ENCODE assay signal across 8 cellular contexts in the genomic region with DNA sequence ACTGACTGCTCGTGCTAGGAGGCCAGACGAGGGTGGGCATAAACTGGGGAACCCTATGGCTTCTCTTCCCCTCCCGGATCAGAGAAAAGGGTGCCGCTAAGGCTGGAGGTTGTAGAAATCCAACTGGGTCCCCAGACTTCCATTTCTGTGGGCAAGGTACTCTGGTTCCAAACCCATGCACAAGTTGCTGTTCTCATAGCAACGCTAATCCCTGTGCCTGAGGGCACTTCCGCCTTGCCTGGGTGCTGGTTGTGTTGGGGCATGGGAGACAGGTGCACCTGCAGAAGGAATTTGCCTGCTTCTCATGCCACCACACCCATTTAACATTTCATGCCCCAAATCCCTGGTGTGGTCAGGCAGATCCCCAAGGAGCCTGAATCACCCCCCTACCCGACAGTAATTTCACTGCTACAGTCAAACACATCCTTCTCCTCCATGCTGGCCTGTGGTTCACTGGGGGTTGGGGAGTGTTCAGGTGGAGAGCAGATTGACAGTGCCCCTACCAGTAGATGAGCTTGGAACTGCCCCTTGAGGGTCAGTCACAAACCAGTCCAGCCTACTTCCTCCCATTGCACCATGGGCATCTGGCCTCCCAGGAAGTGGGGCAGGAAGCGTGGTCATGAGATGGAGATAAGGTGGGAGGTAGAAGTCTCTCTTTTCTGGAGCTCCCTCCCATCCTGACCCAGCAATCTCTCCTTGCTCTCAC. TPM values are rescaled to one million over a fixed set of nuclear protein-coding genes. Genes with fewer than 3 reads are reported as not detected.
DNase-seq lines count a peak whose midpoint lies in the region; ATAC-seq, FAIRE-seq and TF ChIP-seq lines count a peak whose summit lies in the region.

No MANE protein-coding gene starts in this region.

- no peaks in the 10 kb centered on the region for H3K27me3 ChIP-seq in CD8-positive, alpha-beta T cell (ENCODE audit: insufficient read depth, low read length)
- H3K27me3 ChIP-seq in GM23248 (replicated peaks; ENCODE audit: insufficient read depth), result no peaks in the 10 kb centered on the region
- H3K27me3 ChIP-seq in GM12878 (replicated peaks in 1 of 2; ENCODE audit: control insufficient read depth in 2 of 2, insufficient read depth in 2 of 2, low read length in 1 of 2), result no peaks in the 10 kb centered on the region

- H3K9me3 ChIP-seq in CD8-positive, alpha-beta T cell (ENCODE audit: low read length), result no peaks in the 10 kb centered on the region
- H3K9me3 ChIP-seq in GM23248 (ENCODE audit: low read depth), result no peaks in the 10 kb centered on the region
- no peaks in the 10 kb centered on the region for H3K9me3 ChIP-seq in OCI-LY7 (ENCODE audit: low read length)
- H3K9me3 ChIP-seq in GM12878 (replicated peaks; ENCODE audit: control insufficient read depth, insufficient read depth, low read length), result no peaks in the 10 kb centered on the region

- TF ChIP-seq RAD21 in GM12878 (IDR thresholded peaks at IDR 0.05; ENCODE audit: insufficient read depth, low read depth, low read length), result no peak

- H3K27ac Mint-ChIP-seq in CD8-positive, alpha-beta T cell, result peak overlapping the region; percentile 88
- H3K27ac Mint-ChIP-seq in stimulated activated naive CD8-positive, alpha-beta T cell treated with anti-CD3 and anti-CD28 coated beads, Interleukin-15, Interleukin-2, amounts not matched to agents 100 ng/mL and 50 ng/mL, for 24 hours, result peak overlapping the region; percentile 83

- CTCF ChIA-PET in CD8-positive, alpha-beta T cell (lab: Charles Lee), result interaction anchor here (1.2 to 3.3 kb wide), 2 partner anchors 11 to 14 kb away, joined by 3 to 15 read pairs; a partner anchor contains a TSS
- CTCF ChIA-PET in OCI-LY7 (lab: Charles Lee; ENCODE audit: unreplicated experiment) (interaction anchor here (1.4 kb wide), 1 partner anchor 13 kb away, joined by 7 read pairs; a partner anchor contains a TSS), GM12878 (lab: Yijun Ruan, JAX) (interaction anchor here (0.8 to 1.9 kb wide), 10 partner anchors 9 to 216 kb away, joined by 3 to 10 read pairs (median 3); a partner anchor contains a TSS)

- ATAC-seq in CD8-positive, alpha-beta T cell, result peak; percentile 27
- peak; percentile 44 for ATAC-seq in GM12878
- no peak for ATAC-seq in GM18498 (IDR thresholded peaks at IDR 0.05; ENCODE audit: unreplicated experiment)
- ATAC-seq in omental fat pad (ENCODE audit: low FRiP score), result no peak

- H3K9me3 Mint-ChIP-seq in CD8-positive, alpha-beta T cell, result no peaks in the 10 kb centered on the region
- H3K9me3 Mint-ChIP-seq in stimulated activated naive CD8-positive, alpha-beta T cell treated with anti-CD3 and anti-CD28 coated beads, Interleukin-15, Interleukin-2, amounts not matched to agents 100 ng/mL and 50 ng/mL, for 24 hours, result no peaks in the 10 kb centered on the region

- peaks cover 37% of the 10 kb centered on the region for H3K36me3 Mint-ChIP-seq in CD8-positive, alpha-beta T cell
- H3K36me3 Mint-ChIP-seq in stimulated activated naive CD8-positive, alpha-beta T cell treated with anti-CD3 and anti-CD28 coated beads, Interleukin-15, Interleukin-2, amounts not matched to agents 100 ng/mL and 50 ng/mL, for 24 hours (ENCODE audit: low read depth), result peaks cover 29% of the 10 kb centered on the region

- POLR2A ChIA-PET in CD8-positive, alpha-beta T cell (lab: Charles Lee), result interaction anchor here (0.7 to 5.0 kb wide), 6 partner anchors 10 to 175 kb away, joined by 4 to 44 read pairs (median 6); a partner anchor contains a TSS
- POLR2A ChIA-PET in OCI-LY7 (lab: Charles Lee) (interaction anchor here (0.5 to 4.0 kb wide), 6 partner anchors 10 to 1100 kb away, joined by 3 to 41 read pairs (median 6); a partner anchor contains a TSS), GM12878 (lab: Charles Lee) (interaction anchor here (0.5 to 7.2 kb wide), 9 partner anchors 13 to 98 kb away, joined by 3 to 76 read pairs (median 4); a partner anchor contains a TSS)

- no peak for TF ChIP-seq EP300 in GM12878 (IDR thresholded peaks at IDR 0.05; ENCODE audit: borderline replicate concordance in 1 of 2, control insufficient read depth in 1 of 2, low read depth in 2 of 2, low read length in 2 of 2)

- H3K79me2 ChIP-seq in GM23248 (ENCODE audit: insufficient read depth), result peaks cover 42% of the 10 kb centered on the region
- peaks cover 6% of the 10 kb centered on the region; the same call in 1 of the 2 replicates for H3K79me2 ChIP-seq in OCI-LY7 (ENCODE audit: insufficient read depth, low read depth, low read length)
- H3K79me2 ChIP-seq in GM12878 (ENCODE audit: control insufficient read depth, insufficient read depth, low read length), result peaks cover 26% of the 10 kb centered on the region

- H3F3A ChIP-seq in GM23248 (ENCODE audit: insufficient read depth), result 0 out of 2 replicates have a peak, but pooled peaks cover 5% of the 10 kb centered on the region

- 26 to 32% methylated on average over 7 to 8 of the region's 8 CpGs for WGBS in GM23248 (ENCODE audit: low coverage in 1 of 2, low lambda C conversion rate in 2 of 2, missing lambda C conversion rate in 2 of 2), 2 experiments
- 7% methylated on average over 8 of the region's 8 CpGs for WGBS in GM12878 (ENCODE audit: insufficient coverage, insufficient replicate concordance, low lambda C conversion rate, missing lambda C conversion rate)

- peak in 4 of 7 experiments; percentile 30 to 59 (median 44) for DNase-seq in CD8-positive, alpha-beta T cell
- DNase-seq in GM23248, result peak; percentile 37
- DNase-seq in OCI-LY7 (ENCODE audit: low spot score), result peak; percentile 71
- DNase-seq in GM12878 (ENCODE audit: low read depth, low spot score), result no peak
- peak; percentile 83 for DNase-seq in kidney tubule cell (ENCODE audit: low spot score)
- DNase-seq in omental fat pad (ENCODE audit: low spot score), result no peak

- RAD21 ChIA-PET in GM12878 (lab: Charles Lee; ENCODE audit: unreplicated experiment), result interaction anchor here (0.8 to 1.5 kb wide), 4 partner anchors 9 to 88 kb away, joined by 3 to 7 read pairs (median 4); a partner anchor contains a TSS

- in situ Hi-C loops in GM23248 (cut with MboI) (no loop called here), GM12878 (cut with MboI) (no loop called here)

- H3K4me3 ChIP-seq in CD8-positive, alpha-beta T cell (ENCODE audit: low read depth, low read length), result peak overlapping the region; percentile 91
- H3K4me3 ChIP-seq in GM23248 (peak overlapping the region; percentile 94), OCI-LY7 (ENCODE audit: low read depth, low read length, poor library complexity, severe bottlenecking) (peak overlapping the region; percentile 93), GM12878 (peak overlapping the region; percentile 96)

- H3K27me3 Mint-ChIP-seq in CD8-positive, alpha-beta T cell (ENCODE audit: low read depth), result no peaks in the 10 kb centered on the region
- H3K27me3 Mint-ChIP-seq in stimulated activated naive CD8-positive, alpha-beta T cell treated with anti-CD3 and anti-CD28 coated beads, Interleukin-15, Interleukin-2, amounts not matched to agents 100 ng/mL and 50 ng/mL, for 24 hours, result no peaks in the 10 kb centered on the region

- peaks cover 47% of the 10 kb centered on the region for H3K4me1 Mint-ChIP-seq in CD8-positive, alpha-beta T cell (ENCODE audit: low read depth)
- peaks cover 43% of the 10 kb centered on the region for H3K4me1 Mint-ChIP-seq in stimulated activated naive CD8-positive, alpha-beta T cell treated with anti-CD3 and anti-CD28 coated beads, Interleukin-15, Interleukin-2, amounts not matched to agents 100 ng/mL and 50 ng/mL, for 24 hours (ENCODE audit: low read depth)

- TF ChIP-seq POLR2A in GM12878 (IDR thresholded peaks at IDR 0.05; ENCODE audit: low read depth, low read length), result no peak

- H3K4me3 Mint-ChIP-seq in CD8-positive, alpha-beta T cell, result peak overlapping the region; percentile 83
- peak overlapping the region; percentile 93 for H3K4me3 Mint-ChIP-seq in stimulated activated naive CD8-positive, alpha-beta T cell treated with anti-CD3 and anti-CD28 coated beads, Interleukin-15, Interleukin-2, amounts not matched to agents 100 ng/mL and 50 ng/mL, for 24 hours

- H4K20me1 ChIP-seq in GM23248 (ENCODE audit: insufficient read depth), result no peaks in the 10 kb centered on the region
- H4K20me1 ChIP-seq in OCI-LY7 (ENCODE audit: insufficient read depth, low read length), result no peaks in the 10 kb centered on the region
- no peaks in the 10 kb centered on the region for H4K20me1 ChIP-seq in GM12878 (ENCODE audit: control insufficient read depth, insufficient read depth)

- peaks cover 37% of the 10 kb centered on the region for H3K4me1 ChIP-seq in CD8-positive, alpha-beta T cell (ENCODE audit: insufficient read depth, low read length)
- peaks cover 18% of the 10 kb centered on the region for H3K4me1 ChIP-seq in GM23248 (ENCODE audit: insufficient read depth)
- peaks cover 26% of the 10 kb centered on the region for H3K4me1 ChIP-seq in OCI-LY7 (ENCODE audit: insufficient read depth, low read length, poor library complexity, severe bottlenecking)
- peaks cover 19% of the 10 kb centered on the region for H3K4me1 ChIP-seq in GM12878 (ENCODE audit: control insufficient read depth, insufficient read depth, low read length)

- peak; percentile 82 for FAIRE-seq in GM12878 (lab: Jason Lieb, UNC)

- no peak for TF ChIP-seq CTCF in CD8-positive, alpha-beta T cell (IDR thresholded peaks at IDR 0.05)
- TF ChIP-seq CTCF in OCI-LY7 (conservative IDR thresholded peaks at IDR 0.05; ENCODE audit: low read length), result no peak
- TF ChIP-seq CTCF in GM12878 (IDR thresholded peaks at IDR 0.05 in 2 of 3, conservative IDR thresholded peaks at IDR 0.05 in 1 of 3; ENCODE audit: control insufficient read depth in 2 of 3, extremely low read depth in 1 of 3, insufficient read depth in 1 of 3, low read depth in 3 of 3, low read length in 3 of 3), result no peak
- TF ChIP-seq CTCF in omental fat pad (IDR thresholded peaks at IDR 0.05), result no peak

- H3K4me2 ChIP-seq in GM23248 (ENCODE audit: unreplicated experiment), result peak overlapping the region; percentile 84
- peak overlapping the region; percentile 99 for H3K4me2 ChIP-seq in OCI-LY7 (ENCODE audit: low read length)
- peak overlapping the region; percentile 86 for H3K4me2 ChIP-seq in GM12878 (ENCODE audit: control insufficient read depth, insufficient read depth)

- H3K9ac ChIP-seq in GM23248 (peak overlapping the region; percentile 90), GM12878 (ENCODE audit: control insufficient read depth, insufficient read depth, low read length) (peak overlapping the region; percentile 82)

- SMC1A ChIA-PET in GM12878 (lab: Charles Lee; ENCODE audit: uncharacterized antibody, unreplicated experiment), result interaction anchor here (0.7 to 2.6 kb wide), 4 partner anchors 11 to 216 kb away, joined by 3 to 32 read pairs (median 4); a partner anchor contains a TSS

- H2AFZ ChIP-seq in GM23248 (peak overlapping the region; percentile 96), OCI-LY7 (ENCODE audit: low read length) (peak overlapping the region; percentile 11; the same call in 1 of the 2 replicates), GM12878 (ENCODE audit: control insufficient read depth, low read depth, low read length) (peak overlapping the region; percentile 76)

- intact Hi-C loops in CD8-positive, alpha-beta T cell (cut with DNase I, micrococcal nuclease), result no loop called here
- intact Hi-C loops in OCI-LY7 (cut with micrococcal nuclease; ENCODE audit: unreplicated experiment), result loop anchor here (1.0 kb wide), 1 partner anchor 13 kb away; a partner anchor contains a TSS
- intact Hi-C loops in GM12878 (cut with micrococcal nuclease; ENCODE audit: unreplicated experiment), result loop anchor here (5.0 kb wide), 1 partner anchor 89 kb away; no protein-coding TSS in a partner anchor

- H3K36me3 ChIP-seq in CD8-positive, alpha-beta T cell (ENCODE audit: insufficient read depth, low read length), result peaks cover 27% of the 10 kb centered on the region
- H3K36me3 ChIP-seq in GM23248 (ENCODE audit: low read depth) (no peaks in the 10 kb centered on the region), OCI-LY7 (ENCODE audit: insufficient read depth, low read length) (peaks cover 7% of the 10 kb centered on the region; the same call in 1 of the 2 replicates), GM12878 (ENCODE audit: control insufficient read depth in 2 of 2, insufficient read depth in 2 of 2, low read length in 1 of 2) (peaks cover 14 to 19% of the 10 kb centered on the region in 2 experiments)

- no TSS peak for BruUV-seq in OCI-LY7 (replicated peaks; lab: Mats Ljungman, UMichigan)
- no TSS peak for BruUV-seq in GM12878 (replicated peaks; lab: Mats Ljungman, UMichigan)

- H3K9me2 ChIP-seq in GM23248 (ENCODE audit: insufficient read depth) (no peaks in the 10 kb centered on the region), OCI-LY7 (ENCODE audit: insufficient read depth, low read length) (no peaks in the 10 kb centered on the region)

- peak overlapping the region; percentile 72 for H3K27ac ChIP-seq in CD8-positive, alpha-beta T cell (ENCODE audit: low read depth, low read length)
- H3K27ac ChIP-seq in GM23248 (peak overlapping the region; percentile 24; the same call in 1 of the 2 replicates), OCI-LY7 (ENCODE audit: low read depth, low read length, poor library complexity, severe bottlenecking) (peak overlapping the region; percentile 41), GM12878 (ENCODE audit: control insufficient read depth, insufficient read depth) (peak overlapping the region; percentile 58)

RNA-seq across cellular contexts. Expression of a gene that starts 1.2 kb away (rescaled TPM):
- 10 to 100 TPM; 13.4 to 15.0 TPM for total RNA-seq in CD8-positive, alpha-beta T cell
- total RNA-seq in GM23248 (2014; rRNA removed; shearing (Covaris generic)), result 4.1 and 4.7 TPM in 2 replicates
- polyA plus RNA-seq in GM23248 (2016; fragmentation: Nextera tagmentation; extraction: Ambion mirVana), result 2.6 and 3.1 TPM in 2 replicates
- 6.5 and 10.6 TPM in 2 replicates for total RNA-seq in OCI-LY7 (2014; rRNA removed; shearing (Covaris generic))
- 19.0 and 19.9 TPM in 2 replicates for total RNA-seq in OCI-LY7 (2022)
- 17.0 and 19.5 TPM in 2 replicates for total RNA-seq in GM12878 (2013; cell fraction: nucleolus; rRNA removed)
- total RNA-seq in GM12878 (2014; rRNA removed), result 4.7 and 4.9 TPM in 2 replicates
- 3.9 and 4.8 TPM in 2 replicates for total RNA-seq in GM12878 (2014; rRNA removed; fragmentation: Illumina TruSeq; extraction: Trizol)
- total RNA-seq in GM12878 (2021), result 9.6 and 11.0 TPM in 2 replicates
- 2.8 TPM for polyA plus RNA-seq in GM12878 (2011; ENCODE audit: low read depth)
- polyA plus RNA-seq in GM12878 (2011; rRNA removed), result 2.9 and 5.2 TPM in 2 replicates
- polyA plus RNA-seq in GM12878 (2011; cell fraction: cytosol; rRNA removed), result 6.3 and 7.7 TPM in 2 replicates
- polyA plus RNA-seq in GM12878 (2011; cell fraction: nucleus; rRNA removed), result 30.6 and 39.5 TPM in 2 replicates
- polyA plus RNA-seq in GM12878 (2012), result 5.1 and 6.4 TPM in 2 replicates
- polyA plus RNA-seq in GM12878 (2014; fragmentation: Illumina TruSeq; extraction: Trizol), result 2.7 and 7.3 TPM in 2 replicates
- under 1 TPM; 0.21 to 0.42 TPM for polyA plus RNA-seq in GM12878 (2014; fragmentation: Nextera tagmentation; extraction: Ambion mirVana)
- polyA plus RNA-seq in GM12878 (2014; rRNA removed), result 7.4 and 10.5 TPM in 2 replicates
- 1 to 10 TPM; 3.1 to 5.5 TPM for polyA plus RNA-seq in GM12878 (2016; fragmentation: Nextera tagmentation; extraction: Ambion mirVana)
- polyA minus RNA-seq in GM12878 (2011; rRNA and poly(A)+ RNA removed), result 6.0 and 14.5 TPM in 2 replicates
- polyA minus RNA-seq in GM12878 (2011; cell fraction: cytosol; rRNA and poly(A)+ RNA removed), result 3.7 and 5.4 TPM in 2 replicates
- polyA minus RNA-seq in GM12878 (2011; cell fraction: nucleus; rRNA and poly(A)+ RNA removed), result 15.1 and 20.1 TPM in 2 replicates
- 10 to 100 TPM in 1 of 4 donors, 1 to 10 TPM in 3; 8.2 to 10.7 (median 9.0) TPM for total RNA-seq in omental fat pad

RNA-seq across cellular contexts. Expression of a gene that starts 6.7 kb away (rescaled TPM):
- total RNA-seq in CD8-positive, alpha-beta T cell, result 1 to 10 TPM; 9.4 to 9.9 TPM
- 30.0 and 30.9 TPM in 2 replicates for total RNA-seq in GM23248 (2014; rRNA removed; shearing (Covaris generic))
- polyA plus RNA-seq in GM23248 (2016; fragmentation: Nextera tagmentation; extraction: Ambion mirVana), result 68.6 and 73.6 TPM in 2 replicates
- total RNA-seq in OCI-LY7 (2014; rRNA removed; shearing (Covaris generic)), result 31.7 and 35.8 TPM in 2 replicates
- 72.4 and 83.4 TPM in 2 replicates for total RNA-seq in OCI-LY7 (2022)
- 45.8 and 50.1 TPM in 2 replicates for total RNA-seq in GM12878 (2013; cell fraction: nucleolus; rRNA removed)
- total RNA-seq in GM12878 (2014; rRNA removed), result 34.8 and 38.3 TPM in 2 replicates
- total RNA-seq in GM12878 (2014; rRNA removed; fragmentation: Illumina TruSeq; extraction: Trizol), result 16.9 and 20.5 TPM in 2 replicates
- 46.6 and 54.8 TPM in 2 replicates for total RNA-seq in GM12878 (2021)
- polyA plus RNA-seq in GM12878 (2011; ENCODE audit: low read depth), result 18.8 TPM
- polyA plus RNA-seq in GM12878 (2011; rRNA removed), result 36.2 and 65.5 TPM in 2 replicates
- polyA plus RNA-seq in GM12878 (2011; cell fraction: cytosol; rRNA removed), result 80.5 and 114 TPM in 2 replicates
- polyA plus RNA-seq in GM12878 (2011; cell fraction: nucleus; rRNA removed), result 206 and 226 TPM in 2 replicates
- 20.7 and 24.9 TPM in 2 replicates for polyA plus RNA-seq in GM12878 (2012)
- 53.7 and 54.1 TPM in 2 replicates for polyA plus RNA-seq in GM12878 (2014; fragmentation: Illumina TruSeq; extraction: Trizol)
- 10 to 100 TPM; 33.0 to 47.8 TPM for polyA plus RNA-seq in GM12878 (2014; fragmentation: Nextera tagmentation; extraction: Ambion mirVana)
- 48.9 and 57.6 TPM in 2 replicates for polyA plus RNA-seq in GM12878 (2014; rRNA removed)
- polyA plus RNA-seq in GM12878 (2016; fragmentation: Nextera tagmentation; extraction: Ambion mirVana), result 10 to 100 TPM; 93.1 to 95.6 TPM
- polyA minus RNA-seq in GM12878 (2011; rRNA and poly(A)+ RNA removed), result 59.2 and 67.6 TPM in 2 replicates
- 12.3 and 27.4 TPM in 2 replicates for polyA minus RNA-seq in GM12878 (2011; cell fraction: cytosol; rRNA and poly(A)+ RNA removed)
- polyA minus RNA-seq in GM12878 (2011; cell fraction: nucleus; rRNA and poly(A)+ RNA removed), result 46.2 and 64.6 TPM in 2 replicates
- total RNA-seq in omental fat pad, result 10 to 100 TPM; 23.0 to 34.0 (median 28.5) TPM

RNA-seq across cellular contexts. Expression of a gene that starts 13.1 kb away (rescaled TPM):
- 10 to 100 TPM; 17.0 to 19.5 TPM for total RNA-seq in CD8-positive, alpha-beta T cell
- 24.9 and 31.8 TPM in 2 replicates for total RNA-seq in GM23248 (2014; rRNA removed; shearing (Covaris generic))
- polyA plus RNA-seq in GM23248 (2016; fragmentation: Nextera tagmentation; extraction: Ambion mirVana) (8.3 and 9.1 TPM in 2 replicates), GM12878 (2011; rRNA removed) (16.2 and 25.9 TPM in 2 replicates), GM12878 (2014; fragmentation: Illumina TruSeq; extraction: Trizol) (18.1 and 18.6 TPM in 2 replicates), GM12878 (2014; fragmentation: Nextera tagmentation; extraction: Ambion mirVana) (10 to 100 TPM; 13.1 to 18.9 TPM), GM12878 (2014; rRNA removed) (26.3 and 27.4 TPM in 2 replicates), GM12878 (2016; fragmentation: Nextera tagmentation; extraction: Ambion mirVana) (10 to 100 TPM; 17.9 to 18.6 TPM)
- 18.2 and 27.7 TPM in 2 replicates for total RNA-seq in OCI-LY7 (2014; rRNA removed; shearing (Covaris generic))
- total RNA-seq in OCI-LY7 (2022) (29.6 and 30.8 TPM in 2 replicates), GM12878 (2014; rRNA removed) (17.9 and 18.0 TPM in 2 replicates), GM12878 (2014; rRNA removed; fragmentation: Illumina TruSeq; extraction: Trizol) (12.2 and 15.1 TPM in 2 replicates), GM12878 (2021) (16.1 and 24.5 TPM in 2 replicates), omental fat pad (10 to 100 TPM; 10.2 to 31.0 (median 24.4) TPM)
- total RNA-seq in GM12878 (2013; cell fraction: nucleolus; rRNA removed), result 91.4 and 92.0 TPM in 2 replicates
- 11.3 TPM for polyA plus RNA-seq in GM12878 (2011; ENCODE audit: low read depth)
- polyA plus RNA-seq in GM12878 (2011; cell fraction: cytosol; rRNA removed), result 30.6 and 33.3 TPM in 2 replicates
- polyA plus RNA-seq in GM12878 (2011; cell fraction: nucleus; rRNA removed), result 64.3 and 75.7 TPM in 2 replicates
- 16.4 and 19.0 TPM in 2 replicates for polyA plus RNA-seq in GM12878 (2012)
- 28.8 and 39.4 TPM in 2 replicates for polyA minus RNA-seq in GM12878 (2011; rRNA and poly(A)+ RNA removed)
- 10.4 and 12.2 TPM in 2 replicates for polyA minus RNA-seq in GM12878 (2011; cell fraction: cytosol; rRNA and poly(A)+ RNA removed)
- polyA minus RNA-seq in GM12878 (2011; cell fraction: nucleus; rRNA and poly(A)+ RNA removed), result 28.4 and 41.1 TPM in 2 replicates

RNA-seq across cellular contexts. Expression of a gene that starts 23.6 kb away (rescaled TPM):
- 1 to 10 TPM; 5.4 to 6.4 TPM for total RNA-seq in CD8-positive, alpha-beta T cell
- total RNA-seq in GM23248 (2014; rRNA removed; shearing (Covaris generic)), result 5.1 and 8.5 TPM in 2 replicates
- polyA plus RNA-seq in GM23248 (2016; fragmentation: Nextera tagmentation; extraction: Ambion mirVana), result 46.1 and 53.3 TPM in 2 replicates
- total RNA-seq in OCI-LY7 (2014; rRNA removed; shearing (Covaris generic)), result 12.1 and 12.2 TPM in 2 replicates
- 49.6 and 50.0 TPM in 2 replicates for total RNA-seq in OCI-LY7 (2022)
- total RNA-seq in GM12878 (2013; cell fraction: nucleolus; rRNA removed), result 13.3 and 13.5 TPM in 2 replicates
- total RNA-seq in GM12878 (2014; rRNA removed), result 15.8 and 20.8 TPM in 2 replicates
- total RNA-seq in GM12878 (2014; rRNA removed; fragmentation: Illumina TruSeq; extraction: Trizol), result 20.3 and 21.2 TPM in 2 replicates
- total RNA-seq in GM12878 (2021), result 50.6 and 53.0 TPM in 2 replicates
- 18.7 TPM for polyA plus RNA-seq in GM12878 (2011; ENCODE audit: low read depth)
- 39.6 and 52.0 TPM in 2 replicates for polyA plus RNA-seq in GM12878 (2011; rRNA removed)
- polyA plus RNA-seq in GM12878 (2011; cell fraction: cytosol; rRNA removed), result 65.9 and 86.7 TPM in 2 replicates
- polyA plus RNA-seq in GM12878 (2011; cell fraction: nucleus; rRNA removed), result 84.9 and 101 TPM in 2 replicates
- polyA plus RNA-seq in GM12878 (2012), result 19.2 and 23.6 TPM in 2 replicates
- polyA plus RNA-seq in GM12878 (2014; fragmentation: Illumina TruSeq; extraction: Trizol), result 39.3 and 47.4 TPM in 2 replicates
- 10 to 100 TPM; 17.7 to 27.6 TPM for polyA plus RNA-seq in GM12878 (2014; fragmentation: Nextera tagmentation; extraction: Ambion mirVana)
- 54.5 and 63.0 TPM in 2 replicates for polyA plus RNA-seq in GM12878 (2014; rRNA removed)
- polyA plus RNA-seq in GM12878 (2016; fragmentation: Nextera tagmentation; extraction: Ambion mirVana), result 10 to 100 TPM; 92.4 to 96.7 TPM
- polyA minus RNA-seq in GM12878 (2011; rRNA and poly(A)+ RNA removed), result 39.4 and 52.7 TPM in 2 replicates
- polyA minus RNA-seq in GM12878 (2011; cell fraction: cytosol; rRNA and poly(A)+ RNA removed), result 16.6 and 17.5 TPM in 2 replicates
- polyA minus RNA-seq in GM12878 (2011; cell fraction: nucleus; rRNA and poly(A)+ RNA removed), result 21.2 and 24.7 TPM in 2 replicates
- total RNA-seq in omental fat pad, result 10 to 100 TPM in 1 of 4 donors, 1 to 10 TPM in 3; 7.2 to 11.7 (median 8.5) TPM

RNA-seq across cellular contexts. Expression of a gene that starts 40.5 kb away (rescaled TPM):
- not detected for total RNA-seq in CD8-positive, alpha-beta T cell
- total RNA-seq in GM23248 (2014; rRNA removed; shearing (Covaris generic)), result not detected in 2 replicates
- polyA plus RNA-seq in GM23248 (2016; fragmentation: Nextera tagmentation; extraction: Ambion mirVana) (0.06 and 0.14 TPM in 2 replicates), GM12878 (2011; rRNA removed) (not detected in 2 replicates), GM12878 (2014; fragmentation: Illumina TruSeq; extraction: Trizol) (not detected in 2 replicates), GM12878 (2014; fragmentation: Nextera tagmentation; extraction: Ambion mirVana) (not detected), GM12878 (2014; rRNA removed) (0.04 TPM in 1 of 2 replicates, not detected in the other), GM12878 (2016; fragmentation: Nextera tagmentation; extraction: Ambion mirVana) (not detected)
- not detected in 2 replicates for total RNA-seq in OCI-LY7 (2014; rRNA removed; shearing (Covaris generic))
- total RNA-seq in OCI-LY7 (2022) (not detected in 2 replicates), GM12878 (2014; rRNA removed) (not detected in 2 replicates), GM12878 (2014; rRNA removed; fragmentation: Illumina TruSeq; extraction: Trizol) (not detected in 2 replicates), GM12878 (2021) (not detected in 2 replicates), omental fat pad (under 1 TPM in 2 of 4 donors, not detected in 2; 0.09 to 0.32 TPM)
- not detected in 2 replicates for total RNA-seq in GM12878 (2013; cell fraction: nucleolus; rRNA removed)
- polyA plus RNA-seq in GM12878 (2011; ENCODE audit: low read depth), result not detected
- polyA plus RNA-seq in GM12878 (2011; cell fraction: cytosol; rRNA removed), result not detected in 2 replicates
- 0.06 TPM in 1 of 2 replicates, not detected in the other for polyA plus RNA-seq in GM12878 (2011; cell fraction: nucleus; rRNA removed)
- polyA plus RNA-seq in GM12878 (2012), result 0.03 TPM in 1 of 2 replicates, not detected in the other
- not detected in 2 replicates for polyA minus RNA-seq in GM12878 (2011; rRNA and poly(A)+ RNA removed)
- polyA minus RNA-seq in GM12878 (2011; cell fraction: cytosol; rRNA and poly(A)+ RNA removed), result not detected in 2 replicates
- polyA minus RNA-seq in GM12878 (2011; cell fraction: nucleus; rRNA and poly(A)+ RNA removed), result not detected in 2 replicates

Comparison
In these comparisons a context has a peak if more than half of its experiments do, and no peak if none do; other contexts are left out.
1. ATAC-seq: peak in CD8-positive, alpha-beta T cell (single experiment) and GM12878 (single experiment); none in GM18498 (single experiment) and omental fat pad (single experiment).
2. DNase-seq: peak in CD8-positive, alpha-beta T cell (4 of 7), GM23248 (single experiment), OCI-LY7 (single experiment) and kidney tubule cell (single experiment); none in GM12878 (single experiment) and omental fat pad (single experiment).
3. H2AFZ ChIP-seq: peak in every context shown above with its lines; median percentile 96 in GM23248; 76 in GM12878; 11 in OCI-LY7.
4. intact Hi-C loops: an anchor here in OCI-LY7 (1.0 kb wide) and GM12878 (5.0 kb wide); none called in CD8-positive, alpha-beta T cell.
5. Peak in every context shown above with its lines, with median percentiles within 50 percentile points of each other: H3K27ac ChIP-seq, H3K4me3 ChIP-seq and H3K4me2 ChIP-seq.